ENCODE assay signal across 11 cellular contexts in genomic region chr12:58916891-58917570, GRCh38. TPM values are rescaled to one million over a fixed set of nuclear protein-coding genes. Genes with fewer than 3 reads are reported as not detected.
DNase-seq lines count a peak whose midpoint lies in the region; ATAC-seq and TF ChIP-seq lines count a peak whose summit lies in the region.
"Had no signal": no experiment of that assay in that cellular context is flagged by ENCODE, and none has a peak within 500 bp of the region (broad histone marks: within the 10 kb centered on the region; RNA-seq: fewer than 3 reads in every experiment).

No MANE protein-coding gene starts in this region.

- no peaks in the 10 kb centered on the region for H3K27me3 Mint-ChIP-seq in neural progenitor cell (ENCODE audit: insufficient read depth, low read depth)
- H3K27me3 Mint-ChIP-seq in CD8-positive, alpha-beta T cell (ENCODE audit: low read depth): peaks cover 23% of the 10 kb centered on the region
- peaks cover 5 to 27% of the 10 kb centered on the region in 2 donors for H3K27me3 Mint-ChIP-seq in CD8-positive, alpha-beta memory T cell

- H3K9me3 ChIP-seq in esophagus muscularis mucosa (no peaks in the 10 kb centered on the region), neural progenitor cell (ENCODE audit: low read depth) (no peaks in the 10 kb centered on the region)
- no peaks in the 10 kb centered on the region for H3K9me3 ChIP-seq in CD8-positive, alpha-beta T cell (ENCODE audit: low read length)
- H3K9me3 ChIP-seq in CD8-positive, alpha-beta memory T cell (ENCODE audit: low read length): no peaks in the 10 kb centered on the region

- peak overlapping the region; percentile 89 for H3K4me3 Mint-ChIP-seq in neural progenitor cell
- no peak overlapping the region for H3K4me3 Mint-ChIP-seq in CD8-positive, alpha-beta T cell
- H3K4me3 Mint-ChIP-seq in CD8-positive, alpha-beta memory T cell: no peak overlapping the region

- peaks cover 52% of the 10 kb centered on the region for H4K20me1 ChIP-seq in neural progenitor cell (ENCODE audit: low read depth)

- H3K4me1 Mint-ChIP-seq in neural progenitor cell: peaks cover 62% of the 10 kb centered on the region
- H3K4me1 Mint-ChIP-seq in CD8-positive, alpha-beta T cell (ENCODE audit: low read depth): peaks cover 2% of the 10 kb centered on the region
- peaks cover 0 to 5% (median 0%) of the 10 kb centered on the region in 3 donors for H3K4me1 Mint-ChIP-seq in CD8-positive, alpha-beta memory T cell

- no peak overlapping the region for H3K9ac ChIP-seq in neural progenitor cell

- peaks cover 79% of the 10 kb centered on the region for H3K79me2 ChIP-seq in neural progenitor cell (ENCODE audit: low read depth)

- intact Hi-C loops in esophagus muscularis mucosa (cut with DNase I): loop anchor here (10.0 kb wide), 1 partner anchor 382 kb away; no protein-coding TSS in a partner anchor
- intact Hi-C loops in CD8-positive, alpha-beta T cell (cut with DNase I, micrococcal nuclease): no loop called here

- H3F3A ChIP-seq in neural progenitor cell (ENCODE audit: low read depth): peaks cover 64% of the 10 kb centered on the region

- H3K27ac ChIP-seq in esophagus muscularis mucosa (replicated peaks in 1 of 4) (peak overlapping the region; percentile 97 to 99 (median 97)), neural progenitor cell (peak overlapping the region; percentile 85)
- no peak overlapping the region for H3K27ac ChIP-seq in CD8-positive, alpha-beta T cell (ENCODE audit: low read depth, low read length)
- no peak overlapping the region for H3K27ac ChIP-seq in CD8-positive, alpha-beta memory T cell (ENCODE audit: low read depth, low read length)

- CTCF ChIA-PET in AG04449 (lab: Yijun Ruan, JAX): interaction anchor here (0.9 to 1.4 kb wide), 4 partner anchors 168 to 570 kb away, joined by 3 to 8 read pairs (median 4); no protein-coding TSS in a partner anchor
- CTCF ChIA-PET in CD8-positive, alpha-beta T cell (lab: Charles Lee): no interaction called here
- CTCF ChIA-PET in CD8-positive, alpha-beta memory T cell (lab: Charles Lee): no interaction called here

- H3K9me3 Mint-ChIP-seq in neural progenitor cell: peaks cover 3% of the 10 kb centered on the region
- no peaks in the 10 kb centered on the region for H3K9me3 Mint-ChIP-seq in CD8-positive, alpha-beta T cell
- no peaks in the 10 kb centered on the region for H3K9me3 Mint-ChIP-seq in CD8-positive, alpha-beta memory T cell

- H3K4me1 ChIP-seq in esophagus muscularis mucosa: peaks cover 38 to 60% (median 56%) of the 10 kb centered on the region in 4 donors
- peaks cover 50% of the 10 kb centered on the region for H3K4me1 ChIP-seq in neural progenitor cell
- H3K4me1 ChIP-seq in CD8-positive, alpha-beta T cell (ENCODE audit: insufficient read depth, low read length): no peaks in the 10 kb centered on the region
- no peaks in the 10 kb centered on the region for H3K4me1 ChIP-seq in CD8-positive, alpha-beta memory T cell (ENCODE audit: insufficient read depth, low read length)

- H3K4me3 ChIP-seq in AG04449 (ENCODE audit: low read depth, low read length) (peak overlapping the region; percentile 96), esophagus muscularis mucosa (peak overlapping the region; percentile 84 to 95 (median 90)), neural progenitor cell (peak overlapping the region; percentile 86)
- no peak overlapping the region for H3K4me3 ChIP-seq in CD8-positive, alpha-beta T cell (ENCODE audit: low read depth, low read length)
- H3K4me3 ChIP-seq in CD8-positive, alpha-beta memory T cell (ENCODE audit: low read length): no peak overlapping the region

- ATAC-seq in CD8-positive, alpha-beta T cell: no peak
- no peak for ATAC-seq in GM21619 (IDR thresholded peaks at IDR 0.05; ENCODE audit: unreplicated experiment)
- ATAC-seq: left colon had no signal

- 13% methylated on average over 6 of the region's 6 CpGs for WGBS in esophagus muscularis mucosa

- H3K27ac Mint-ChIP-seq in neural progenitor cell: peak overlapping the region; percentile 38
- no peak overlapping the region for H3K27ac Mint-ChIP-seq in CD8-positive, alpha-beta T cell
- no peak overlapping the region for H3K27ac Mint-ChIP-seq in CD8-positive, alpha-beta memory T cell

- H3K36me3 ChIP-seq in esophagus muscularis mucosa (peaks cover 0 to 19% (median 7%) of the 10 kb centered on the region in 4 donors), neural progenitor cell (peaks cover 15% of the 10 kb centered on the region)
- H3K36me3 ChIP-seq in CD8-positive, alpha-beta T cell (ENCODE audit: insufficient read depth, low read length): no peaks in the 10 kb centered on the region
- no peaks in the 10 kb centered on the region for H3K36me3 ChIP-seq in CD8-positive, alpha-beta memory T cell (ENCODE audit: insufficient read depth, low read length)

- H3K36me3 Mint-ChIP-seq in neural progenitor cell: peaks cover 12% of the 10 kb centered on the region
- H3K36me3 Mint-ChIP-seq in CD8-positive, alpha-beta T cell: no peaks in the 10 kb centered on the region
- H3K36me3 Mint-ChIP-seq in CD8-positive, alpha-beta memory T cell: no peaks in the 10 kb centered on the region

- TF ChIP-seq EP300 in esophagus muscularis mucosa (IDR thresholded peaks at IDR 0.05): no peak

- DNase-seq in AG04449 (ENCODE audit: low read depth, low spot score) (no peak), NCI-H446 (lab: John Stamatoyannopoulos, UW) (peak; percentile 17 to 73), esophagus muscularis mucosa (ENCODE audit: extremely low spot score) (no peak), neural progenitor cell (ENCODE audit: low spot score) (peak; percentile 38), NOMO-1 (lab: John Stamatoyannopoulos, UW; ENCODE audit: unreplicated experiment in 2 of 2) (no peak)
- no peak for DNase-seq in CD8-positive, alpha-beta T cell
- DNase-seq in CD8-positive, alpha-beta memory T cell: no peak
- DNase-seq: NCI-H1436 treated with DMSO at 0.1 percent for 48 hours; stimulated activated naive CD4-positive, alpha-beta T cell treated with Interleukin-2 at 50 U/mL for 16 hours had no signal

- H2AFZ ChIP-seq in neural progenitor cell (replicated peaks): no peak overlapping the region

- no peaks in the 10 kb centered on the region for H3K27me3 ChIP-seq in esophagus muscularis mucosa
- H3K27me3 ChIP-seq in neural progenitor cell: no peaks in the 10 kb centered on the region
- H3K27me3 ChIP-seq in CD8-positive, alpha-beta T cell (ENCODE audit: insufficient read depth, low read length): peaks cover 4% of the 10 kb centered on the region
- H3K27me3 ChIP-seq in CD8-positive, alpha-beta memory T cell (ENCODE audit: insufficient read depth, low read length, poor library complexity, severe bottlenecking): no peaks in the 10 kb centered on the region

- no peak for TF ChIP-seq POLR2A in esophagus muscularis mucosa (IDR thresholded peaks at IDR 0.05; ENCODE audit: low read depth)

- TF ChIP-seq CTCF in AG04449 (IDR thresholded peaks at IDR 0.05; ENCODE audit: insufficient read depth, low read length, missing control alignments): no peak
- TF ChIP-seq CTCF in esophagus muscularis mucosa (IDR thresholded peaks at IDR 0.05): no peak
- TF ChIP-seq CTCF in neural progenitor cell (IDR thresholded peaks at IDR 0.05): no peak
- TF ChIP-seq CTCF in CD8-positive, alpha-beta T cell (IDR thresholded peaks at IDR 0.05): no peak

- H3K4me2 ChIP-seq in neural progenitor cell: peak overlapping the region; percentile 98

- POLR2A ChIA-PET in AG04449 (lab: Yijun Ruan, JAX): interaction anchor here (0.7 to 1.7 kb wide), 3 partner anchors 168 to 376 kb away, joined by 3 to 4 read pairs (median 3); no protein-coding TSS in a partner anchor
- POLR2A ChIA-PET in CD8-positive, alpha-beta T cell (lab: Charles Lee): no interaction called here
- POLR2A ChIA-PET in CD8-positive, alpha-beta memory T cell (lab: Charles Lee): no interaction called here

RNA-seq across cellular contexts. Expression of gene LRIG3, which starts 3.3 kb away (rescaled TPM):
- total RNA-seq in esophagus muscularis mucosa: 10 to 100 TPM; 42.4 to 56.5 (median 50.4) TPM
- total RNA-seq in neural progenitor cell (ENCODE audit: low replicate concordance): 56.2 and 67.5 TPM in 2 replicates
- not detected for total RNA-seq in CD8-positive, alpha-beta T cell
- total RNA-seq in CD8-positive, alpha-beta memory T cell: under 1 TPM in 1 of 2 experiments, not detected in 1; 0.22 TPM
- polyA plus RNA-seq in CD8-positive, alpha-beta memory T cell: not detected

Comparison
In these comparisons a context has a peak if more than half of its experiments do, and no peak if none do; other contexts are left out.
1. DNase-seq: peak in NCI-H446 (2 of 2) and neural progenitor cell (single experiment); none in AG04449 (single experiment), esophagus muscularis mucosa (single experiment), NOMO-1 (0 of 2), CD8-positive, alpha-beta T cell (0 of 7) and CD8-positive, alpha-beta memory T cell (0 of 5).
2. H3K4me3 ChIP-seq: peak in AG04449 (single experiment), esophagus muscularis mucosa (4 of 4) and neural progenitor cell (single experiment); none in CD8-positive, alpha-beta T cell (single experiment) and CD8-positive, alpha-beta memory T cell (single experiment).
3. H3K27ac ChIP-seq: peak in esophagus muscularis mucosa (4 of 4) and neural progenitor cell (single experiment); none in CD8-positive, alpha-beta T cell (single experiment) and CD8-positive, alpha-beta memory T cell (single experiment).
4. RNA of gene LRIG3, which starts 3.3 kb away (total RNA-seq): 56.2 to 67.5 TPM in neural progenitor cell and 42.4 to 56.5 TPM in esophagus muscularis mucosa; 0.22 TPM in CD8-positive, alpha-beta memory T cell and not detected in CD8-positive, alpha-beta T cell; every median in the first group is over 10 times any median in the second.